Comparison of ENCODE assay signal across 12 cellular contexts in genomic region chr9:131203438-131204219, GRCh38.
DNase-seq lines count a peak whose midpoint lies in the region; ATAC-seq lines count a peak whose summit lies in the region.
"Had no signal": no experiment of that assay in that cellular context is flagged by ENCODE, and none has a peak within 500 bp of the region (broad histone marks: within the 10 kb centered on the region; RNA-seq: fewer than 3 reads in every experiment).

No MANE protein-coding gene starts in this region.

- POLR2A ChIA-PET in activated naive CD8-positive, alpha-beta T cell treated with anti-CD3 and anti-CD28 coated beads, Interleukin-2, amount 10 ng/mL, durations not matched to agents 7 days and 5 days (lab: Charles Lee): no interaction called here

- H3K9me3 Mint-ChIP-seq in activated naive CD8-positive, alpha-beta T cell treated with anti-CD3 and anti-CD28 coated beads, Interleukin-2, amount 10 ng/mL, durations not matched to agents 7 days and 5 days: no peaks in the 10 kb centered on the region
- no peaks in the 10 kb centered on the region for H3K9me3 Mint-ChIP-seq in activated naive CD8-positive, alpha-beta T cell treated with anti-CD3 and anti-CD28 coated beads, Interleukin-2, amount 50 U/mL, for 24 hours
- H3K9me3 Mint-ChIP-seq in dendritic cell treated with granulocyte-macrophage colony-stimulating factor and Interleukin-4, amounts not matched to agents 40 ng/mL and 50 ng/mL, for 4 days: no peaks in the 10 kb centered on the region
- no peaks in the 10 kb centered on the region for H3K9me3 Mint-ChIP-seq in stimulated activated naive B cell treated with anti-CD40 and anti-IgM and Interleukin-4, amounts not matched to agents 10 μg/mL and 1 μg/mL and 100 μg/mL, for 72 hours

- H3K36me3 Mint-ChIP-seq in activated naive CD8-positive, alpha-beta T cell treated with anti-CD3 and anti-CD28 coated beads, Interleukin-2, amount 10 ng/mL, durations not matched to agents 7 days and 5 days: peaks cover 34% of the 10 kb centered on the region
- H3K36me3 Mint-ChIP-seq in activated naive CD8-positive, alpha-beta T cell treated with anti-CD3 and anti-CD28 coated beads, Interleukin-2, amount 50 U/mL, for 24 hours (ENCODE audit: low read depth): peaks cover 75% of the 10 kb centered on the region
- peaks cover 72% of the 10 kb centered on the region for H3K36me3 Mint-ChIP-seq in dendritic cell treated with granulocyte-macrophage colony-stimulating factor and Interleukin-4, amounts not matched to agents 40 ng/mL and 50 ng/mL, for 4 days (ENCODE audit: low read depth)
- peaks cover 39 to 56% of the 10 kb centered on the region in 2 donors for H3K36me3 Mint-ChIP-seq in stimulated activated naive B cell treated with anti-CD40 and anti-IgM and Interleukin-4, amounts not matched to agents 10 μg/mL and 1 μg/mL and 100 μg/mL, for 72 hours

- intact Hi-C loops in dendritic cell treated with granulocyte-macrophage colony-stimulating factor and Interleukin-4, amounts not matched to agents 40 ng/mL and 50 ng/mL, for 4 days (cut with micrococcal nuclease): no loop called here

- peak; percentile 54 for ATAC-seq in activated naive CD8-positive, alpha-beta T cell treated with anti-CD3 and anti-CD28 coated beads, Interleukin-2, amount 10 ng/mL, durations not matched to agents 7 days and 5 days (ENCODE audit: low read depth)
- no peak for ATAC-seq in activated naive CD8-positive, alpha-beta T cell treated with anti-CD3 and anti-CD28 coated beads, Interleukin-2, amount 50 U/mL, for 24 hours
- peak; percentile 63 to 75 for ATAC-seq in stimulated activated naive B cell treated with anti-CD40 and anti-IgM and Interleukin-4, amounts not matched to agents 10 μg/mL and 1 μg/mL and 100 μg/mL, for 72 hours (replicated peaks)
- ATAC-seq: lower lobe of right lung had no signal

- H3K4me3 Mint-ChIP-seq in activated naive CD8-positive, alpha-beta T cell treated with anti-CD3 and anti-CD28 coated beads, Interleukin-2, amount 10 ng/mL, durations not matched to agents 7 days and 5 days: no peak overlapping the region
- no peak overlapping the region for H3K4me3 Mint-ChIP-seq in activated naive CD8-positive, alpha-beta T cell treated with anti-CD3 and anti-CD28 coated beads, Interleukin-2, amount 50 U/mL, for 24 hours
- no peak overlapping the region for H3K4me3 Mint-ChIP-seq in dendritic cell treated with granulocyte-macrophage colony-stimulating factor and Interleukin-4, amounts not matched to agents 40 ng/mL and 50 ng/mL, for 4 days
- H3K4me3 Mint-ChIP-seq in stimulated activated naive B cell treated with anti-CD40 and anti-IgM and Interleukin-4, amounts not matched to agents 10 μg/mL and 1 μg/mL and 100 μg/mL, for 72 hours: no peak overlapping the region

- H3K27ac Mint-ChIP-seq in activated naive CD8-positive, alpha-beta T cell treated with anti-CD3 and anti-CD28 coated beads, Interleukin-2, amount 10 ng/mL, durations not matched to agents 7 days and 5 days: no peak overlapping the region
- H3K27ac Mint-ChIP-seq in activated naive CD8-positive, alpha-beta T cell treated with anti-CD3 and anti-CD28 coated beads, Interleukin-2, amount 50 U/mL, for 24 hours: no peak overlapping the region
- peak overlapping the region; percentile 43 for H3K27ac Mint-ChIP-seq in dendritic cell treated with granulocyte-macrophage colony-stimulating factor and Interleukin-4, amounts not matched to agents 40 ng/mL and 50 ng/mL, for 4 days
- H3K27ac Mint-ChIP-seq in stimulated activated naive B cell treated with anti-CD40 and anti-IgM and Interleukin-4, amounts not matched to agents 10 μg/mL and 1 μg/mL and 100 μg/mL, for 72 hours: no peak overlapping the region

- no peak for DNase-seq in activated naive CD8-positive, alpha-beta T cell treated with anti-CD3 and anti-CD28 coated beads, Interleukin-2, amount 10 ng/mL, durations not matched to agents 7 days and 5 days
- no peak for DNase-seq in activated naive CD8-positive, alpha-beta T cell treated with anti-CD3 and anti-CD28 coated beads, Interleukin-2, amount 50 U/mL, for 24 hours
- DNase-seq in NAMALWA (ENCODE audit: low spot score) (peak; percentile 25), SKM-1 treated with dmso at 0.1 percent for 144 hours (lab: John Stamatoyannopoulos, UW; ENCODE audit: unreplicated experiment) (no peak), nucleus accumbens (lab: John Stamatoyannopoulos, UW) (no peak), NCI-H345 treated with DMSO at 0.1 percent for 48 hours (lab: John Stamatoyannopoulos, UW; ENCODE audit: unreplicated experiment) (no peak)
- no peak for DNase-seq in stimulated activated naive B cell treated with anti-CD40 and anti-IgM and Interleukin-4, amounts not matched to agents 10 μg/mL and 1 μg/mL and 100 μg/mL, for 72 hours
- DNase-seq: aorta, lower lobe of right lung, NCI-H1436 treated with DMSO at 0.1 percent for 48 hours, SJCRH30 had no signal

- no peaks in the 10 kb centered on the region for H3K4me1 Mint-ChIP-seq in activated naive CD8-positive, alpha-beta T cell treated with anti-CD3 and anti-CD28 coated beads, Interleukin-2, amount 10 ng/mL, durations not matched to agents 7 days and 5 days
- peaks cover 3% of the 10 kb centered on the region for H3K4me1 Mint-ChIP-seq in activated naive CD8-positive, alpha-beta T cell treated with anti-CD3 and anti-CD28 coated beads, Interleukin-2, amount 50 U/mL, for 24 hours
- peaks cover 37% of the 10 kb centered on the region for H3K4me1 Mint-ChIP-seq in dendritic cell treated with granulocyte-macrophage colony-stimulating factor and Interleukin-4, amounts not matched to agents 40 ng/mL and 50 ng/mL, for 4 days (ENCODE audit: low read depth)
- H3K4me1 Mint-ChIP-seq in stimulated activated naive B cell treated with anti-CD40 and anti-IgM and Interleukin-4, amounts not matched to agents 10 μg/mL and 1 μg/mL and 100 μg/mL, for 72 hours: peaks cover 5 to 20% of the 10 kb centered on the region in 2 donors

- H3K27me3 Mint-ChIP-seq in activated naive CD8-positive, alpha-beta T cell treated with anti-CD3 and anti-CD28 coated beads, Interleukin-2, amount 10 ng/mL, durations not matched to agents 7 days and 5 days: no peaks in the 10 kb centered on the region
- no peaks in the 10 kb centered on the region for H3K27me3 Mint-ChIP-seq in activated naive CD8-positive, alpha-beta T cell treated with anti-CD3 and anti-CD28 coated beads, Interleukin-2, amount 50 U/mL, for 24 hours
- no peaks in the 10 kb centered on the region for H3K27me3 Mint-ChIP-seq in dendritic cell treated with granulocyte-macrophage colony-stimulating factor and Interleukin-4, amounts not matched to agents 40 ng/mL and 50 ng/mL, for 4 days
- H3K27me3 Mint-ChIP-seq in stimulated activated naive B cell treated with anti-CD40 and anti-IgM and Interleukin-4, amounts not matched to agents 10 μg/mL and 1 μg/mL and 100 μg/mL, for 72 hours: no peaks in the 10 kb centered on the region
